In the genomic region with DNA sequence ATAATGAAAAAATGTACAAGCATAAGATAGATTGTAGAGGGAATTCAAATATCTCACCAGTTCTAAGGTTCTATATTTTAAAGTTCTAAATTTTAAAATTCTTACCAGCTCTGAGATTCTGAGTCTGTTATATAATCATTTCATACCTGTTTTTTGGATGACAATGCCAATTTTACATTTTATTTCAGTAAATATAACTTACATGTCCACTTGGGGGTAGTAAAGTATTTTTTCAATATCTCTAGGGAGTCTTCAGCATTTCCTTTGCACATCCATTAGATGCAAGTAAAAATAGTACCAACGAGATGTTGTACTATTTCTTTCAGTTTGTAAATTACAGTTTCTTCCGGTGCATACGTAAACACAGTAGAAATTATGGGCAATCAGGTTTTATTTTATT, we compare ENCODE assay signal across 23 cellular contexts. TPM values are rescaled to one million over a fixed set of nuclear protein-coding genes. Genes with fewer than 3 reads are reported as not detected.
"Had no signal": no experiment of that assay in that cellular context is flagged by ENCODE, and none has a peak within 500 bp of the region (broad histone marks: within the 10 kb centered on the region; RNA-seq: fewer than 3 reads in every experiment).

No MANE protein-coding gene starts in this region.

- H3K4me1 Mint-ChIP-seq: activated CD8-positive, alpha-beta memory T cell treated with anti-CD3 and anti-CD28 coated beads, Interleukin-2, amount 10 ng/mL, durations not matched to agents 7 days and 5 days; nephron progenitor cell had no signal

- H3K27ac ChIP-seq: brain microvascular endothelial cell, esophagus squamous epithelium, left lung, uterus had no signal

- H3K36me3 Mint-ChIP-seq: activated CD8-positive, alpha-beta memory T cell treated with anti-CD3 and anti-CD28 coated beads, Interleukin-2, amount 10 ng/mL, durations not matched to agents 7 days and 5 days; activated naive CD4-positive, alpha-beta T cell treated with anti-CD3 and anti-CD28 coated beads, Interleukin-2, amount 50 U/mL, for 72 hours had no signal

- H3K9me3 Mint-ChIP-seq: activated naive CD4-positive, alpha-beta T cell treated with anti-CD3 and anti-CD28 coated beads, Interleukin-2, amount 50 U/mL, for 72 hours; nephron progenitor cell; stimulated activated naive CD8-positive, alpha-beta T cell treated with anti-CD3 and anti-CD28 coated beads, Interleukin-15, Interleukin-2, amounts not matched to agents 100 ng/mL and 50 ng/mL, for 24 hours had no signal

- ATAC-seq: activated CD8-positive, alpha-beta memory T cell treated with anti-CD3 and anti-CD28 coated beads, Interleukin-2, amount 10 ng/mL, durations not matched to agents 7 days and 5 days; left lung had no signal

- DNase-seq: activated CD4-positive, alpha-beta T cell treated with anti-CD3 and anti-CD28 coated beads, Interleukin-2, amount 50 U/mL, for 48 hours; activated CD4-positive, CD25-positive, alpha-beta regulatory T cell treated with anti-CD3 and anti-CD28 coated beads, Interleukin-2, amount 50 U/mL, for 72 hours; activated CD8-positive, alpha-beta memory T cell treated with anti-CD3 and anti-CD28 coated beads, Interleukin-2, amount 10 ng/mL, durations not matched to agents 7 days and 5 days; activated effector memory CD4-positive, alpha-beta T cell treated with Interleukin-2 at 50 U/mL for 16 hours; activated T-cell treated with anti-CD3 and anti-CD28 coated beads, Interleukin-2, amount 50 U/mL, for 24 hours; amygdala; brain microvascular endothelial cell; esophagus squamous epithelium; foreskin fibroblast; heart left ventricle; islet precursor cell; left lung; mesenchymal stem cell; nephron progenitor cell; stimulated activated CD4-positive, alpha-beta T cell treated with anti-CD3 and anti-CD28 coated beads, Interleukin-15, amount 100 ng/mL, for 24 hours; stimulated activated CD4-positive, alpha-beta T cell treated with anti-CD3 and anti-CD28 coated beads, Interleukin-4, amount 100 ng/mL, for 24 hours; uterus had no signal

- H3K4me3 Mint-ChIP-seq: activated CD8-positive, alpha-beta memory T cell treated with anti-CD3 and anti-CD28 coated beads, Interleukin-2, amount 10 ng/mL, durations not matched to agents 7 days and 5 days; activated T-cell treated with anti-CD3 and anti-CD28 coated beads, Interleukin-2, amount 50 U/mL, for 24 hours; nephron progenitor cell; stimulated activated naive CD8-positive, alpha-beta T cell treated with anti-CD3 and anti-CD28 coated beads, Interleukin-15, Interleukin-2, amounts not matched to agents 100 ng/mL and 50 ng/mL, for 24 hours had no signal

- H3K27ac Mint-ChIP-seq: activated CD8-positive, alpha-beta memory T cell treated with anti-CD3 and anti-CD28 coated beads, Interleukin-2, amount 10 ng/mL, durations not matched to agents 7 days and 5 days; activated naive CD4-positive, alpha-beta T cell treated with anti-CD3 and anti-CD28 coated beads, Interleukin-2, amount 50 U/mL, for 72 hours; activated T-cell treated with anti-CD3 and anti-CD28 coated beads, Interleukin-2, amount 50 U/mL, for 24 hours; nephron progenitor cell; stimulated activated naive CD8-positive, alpha-beta T cell treated with anti-CD3 and anti-CD28 coated beads, Interleukin-15, Interleukin-2, amounts not matched to agents 100 ng/mL and 50 ng/mL, for 24 hours had no signal

- H3K27me3 Mint-ChIP-seq: activated CD8-positive, alpha-beta memory T cell treated with anti-CD3 and anti-CD28 coated beads, Interleukin-2, amount 10 ng/mL, durations not matched to agents 7 days and 5 days; activated T-cell treated with anti-CD3 and anti-CD28 coated beads, Interleukin-2, amount 50 U/mL, for 24 hours; stimulated activated naive CD8-positive, alpha-beta T cell treated with anti-CD3 and anti-CD28 coated beads, Interleukin-15, Interleukin-2, amounts not matched to agents 100 ng/mL and 50 ng/mL, for 24 hours had no signal

RNA-seq across cellular contexts. Expression of gene NMUR2, which starts 25.7 kb away (rescaled TPM):
- total RNA-seq: activated CD8-positive, alpha-beta memory T cell treated with anti-CD3 and anti-CD28 coated beads, Interleukin-2, amount 10 ng/mL, durations not matched to agents 7 days and 5 days; activated naive CD4-positive, alpha-beta T cell treated with anti-CD3 and anti-CD28 coated beads, Interleukin-2, amount 50 U/mL, for 72 hours; cerebellum; dermis microvascular lymphatic vessel endothelial cell; esophagus squamous epithelium; osteoblast; T-helper 2 cell treated with Interferon-gamma antibody and Interleukin-4, amounts not matched to agents 100 ng/mL and 5 ng/mL, for 36 hours; uterus had no signal
